14 cellular contexts compared by ENCODE assay signal in genomic region chr9:128895556-128895955, GRCh38. TPM values are rescaled to one million over a fixed set of nuclear protein-coding genes. Genes with fewer than 3 reads are reported as not detected.
DNase-seq lines count a peak whose midpoint lies in the region; ATAC-seq and TF ChIP-seq lines count a peak whose summit lies in the region.
"Had no signal": no experiment of that assay in that cellular context is flagged by ENCODE, and none has a peak within 500 bp of the region (broad histone marks: within the 10 kb centered on the region; RNA-seq: fewer than 3 reads in every experiment).

No MANE protein-coding gene starts in this region.

- peak overlapping the region; percentile 26 for H3K27ac Mint-ChIP-seq in endodermal cell
- H3K27ac Mint-ChIP-seq in glutamatergic neuron (ENCODE audit: unreplicated experiment) = no peak overlapping the region

- H3K4me3 Mint-ChIP-seq in endodermal cell (no peak overlapping the region), glutamatergic neuron (ENCODE audit: unreplicated experiment) (no peak overlapping the region)

- DNase-seq in NCI-H345 (lab: John Stamatoyannopoulos, UW) (peak; percentile 16), NCI-H345 treated with DMSO at 0.1 percent for 48 hours (lab: John Stamatoyannopoulos, UW; ENCODE audit: unreplicated experiment) (no peak), NCI-H2227 (lab: John Stamatoyannopoulos, UW; ENCODE audit: unreplicated experiment) (peak; percentile 47), endodermal cell (peak; percentile 75), smooth muscle cell of the brain vasculature (ENCODE audit: low read depth, low spot score) (peak; percentile 49), superior temporal gyrus (ENCODE audit: extremely low spot score) (no peak), glutamatergic neuron (no peak)
- DNase-seq: activated CD8-positive, alpha-beta memory T cell treated with anti-CD3 and anti-CD28 coated beads, Interleukin-2, amount 50 U/mL, for 4 hours; effector CD4-positive, alpha-beta T cell; left ventricle myocardium superior; NCI-H510A; trophoblast cell had no signal

- H3K4me3 ChIP-seq in endodermal cell (ENCODE audit: low read length) = no peak overlapping the region
- H3K4me3 ChIP-seq: skin epidermis had no signal

- whole genome bisulfite sequencing in endodermal cell (ENCODE audit: insufficient coverage in 1 of 2, insufficient read length in 1 of 2), 2 experiments = 59 to 60% methylated on average over 3 to 4 of the region's 4 CpGs

- H3K27ac ChIP-seq in endodermal cell (ENCODE audit: low read depth, low read length) = no peak overlapping the region

- no peaks in the 10 kb centered on the region for H3K9me3 ChIP-seq in endodermal cell (ENCODE audit: control insufficient read depth, low read length)

- no peaks in the 10 kb centered on the region for H3K4me1 ChIP-seq in endodermal cell (ENCODE audit: control insufficient read depth, insufficient read depth, low read length)

- H3K4me1 Mint-ChIP-seq in endodermal cell (no peaks in the 10 kb centered on the region), glutamatergic neuron (ENCODE audit: low read depth, unreplicated experiment) (peaks cover 9% of the 10 kb centered on the region)

- H3K36me3 ChIP-seq in endodermal cell (ENCODE audit: control insufficient read depth, insufficient read depth, low read length) = peaks cover 66% of the 10 kb centered on the region

- no peaks in the 10 kb centered on the region for H3K27me3 ChIP-seq in endodermal cell (ENCODE audit: control insufficient read depth, insufficient read depth, low read length, poor library complexity, severe bottlenecking)

- H3K36me3 Mint-ChIP-seq in endodermal cell (ENCODE audit: low read depth) (peaks cover 39% of the 10 kb centered on the region), glutamatergic neuron (ENCODE audit: unreplicated experiment) (no peaks in the 10 kb centered on the region)

- H3K9me3 Mint-ChIP-seq in endodermal cell (no peaks in the 10 kb centered on the region), glutamatergic neuron (ENCODE audit: unreplicated experiment) (no peaks in the 10 kb centered on the region)

- no peaks in the 10 kb centered on the region for H3K27me3 Mint-ChIP-seq in endodermal cell (ENCODE audit: insufficient read depth)
- peaks cover 3% of the 10 kb centered on the region for H3K27me3 Mint-ChIP-seq in glutamatergic neuron (ENCODE audit: unreplicated experiment)

- H3K9ac ChIP-seq in endodermal cell (ENCODE audit: extremely low read depth, low read length, poor library complexity, severe bottlenecking) = no peak overlapping the region

- TF ChIP-seq CTCF in endodermal cell (conservative IDR thresholded peaks at IDR 0.05) = no peak
- no peak for TF ChIP-seq CTCF in glutamatergic neuron (IDR thresholded peaks at IDR 0.05; ENCODE audit: partially characterized antibody, unreplicated experiment)

- no peak for ATAC-seq in HG03378 (IDR thresholded peaks at IDR 0.05; ENCODE audit: unreplicated experiment)
- ATAC-seq: left ventricle myocardium superior had no signal

RNA-seq across cellular contexts. Expression of gene LRRC8A, which starts 13.6 kb away (rescaled TPM):
- 10 to 100 TPM; 54.6 to 58.7 TPM for total RNA-seq in endodermal cell
- polyA plus RNA-seq in endodermal cell (2013, experiment 1 of 2) = 32.7 TPM
- polyA plus RNA-seq in endodermal cell (2013, experiment 2 of 2) = 34.9 TPM
- 93.0 TPM for total RNA-seq in glutamatergic neuron (ENCODE audit: unreplicated experiment)

RNA-seq across cellular contexts. Expression of gene KYAT1, which starts 13.8 kb away (rescaled TPM):
- total RNA-seq in endodermal cell (10 to 100 TPM; 13.6 to 25.3 TPM), glutamatergic neuron (ENCODE audit: unreplicated experiment) (19.5 TPM)
- 18.8 TPM for polyA plus RNA-seq in endodermal cell (2013, experiment 1 of 2)
- polyA plus RNA-seq in endodermal cell (2013, experiment 2 of 2) = 16.8 TPM

RNA-seq across cellular contexts. Expression of gene PHYHD1, which starts 25.2 kb away (rescaled TPM):
- total RNA-seq in endodermal cell (10 to 100 TPM; 15.2 to 18.0 TPM), glutamatergic neuron (ENCODE audit: unreplicated experiment) (4.4 TPM)
- polyA plus RNA-seq in endodermal cell (2013, experiment 1 of 2) = 6.4 TPM
- 4.7 TPM for polyA plus RNA-seq in endodermal cell (2013, experiment 2 of 2)

RNA-seq across cellular contexts. Expression of gene DOLK, which starts 51.8 kb away (rescaled TPM):
- total RNA-seq in endodermal cell = 10 to 100 TPM; 18.0 to 19.8 TPM
- polyA plus RNA-seq in endodermal cell (2013, experiment 1 of 2) = 14.3 TPM
- polyA plus RNA-seq in endodermal cell (2013, experiment 2 of 2) = 13.4 TPM
- total RNA-seq in glutamatergic neuron (ENCODE audit: unreplicated experiment) = 16.6 TPM

RNA-seq across cellular contexts. Expression of gene NUP188, which starts 51.9 kb away (rescaled TPM):
- 10 to 100 TPM; 89.8 to 94.8 TPM for total RNA-seq in endodermal cell
- polyA plus RNA-seq in endodermal cell (2013, experiment 1 of 2) = 59.2 TPM
- polyA plus RNA-seq in endodermal cell (2013, experiment 2 of 2) = 49.7 TPM
- total RNA-seq in glutamatergic neuron (ENCODE audit: unreplicated experiment) = 63.6 TPM

Comparison
In these comparisons a context has a peak if more than half of its experiments do, and no peak if none do; other contexts are left out.
1. DNase-seq: peak in NCI-H345 (single experiment), NCI-H2227 (single experiment), endodermal cell (single experiment) and smooth muscle cell of the brain vasculature (single experiment); none in NCI-H345 treated with DMSO at 0.1 percent for 48 hours (single experiment), superior temporal gyrus (single experiment) and glutamatergic neuron (single experiment).